ENCODE assay signal across 18 cellular contexts in genomic region chr5:31113101-31113500, GRCh38.
DNase-seq lines count a peak whose midpoint lies in the region; ATAC-seq and TF ChIP-seq lines count a peak whose summit lies in the region.
"Had no signal": no experiment of that assay in that cellular context is flagged by ENCODE, and none has a peak within 500 bp of the region (broad histone marks: within the 10 kb centered on the region; RNA-seq: fewer than 3 reads in every experiment).

No MANE protein-coding gene starts in this region.

- no peaks in the 10 kb centered on the region for H3K27me3 ChIP-seq in adipocyte (replicated peaks; ENCODE audit: control insufficient read depth, insufficient read depth, low read length)
- H3K27me3 ChIP-seq: body of pancreas, foreskin keratinocyte had no signal

- no peaks in the 10 kb centered on the region for H3K9me3 ChIP-seq in adipocyte (ENCODE audit: control insufficient read depth, low read length)
- H3K9me3 ChIP-seq: body of pancreas had no signal

- H3K4me3 ChIP-seq in adipocyte (ENCODE audit: low read length) (no peak overlapping the region), fibroblast of mammary gland (ENCODE audit: control insufficient read depth, low read depth, low read length) (no peak overlapping the region)
- H3K4me3 ChIP-seq: body of pancreas, lung had no signal

- no peaks in the 10 kb centered on the region for H3K36me3 ChIP-seq in adipocyte (ENCODE audit: control insufficient read depth, insufficient read depth, low read length, severe bottlenecking)

- peaks cover 21% of the 10 kb centered on the region for H3K4me1 ChIP-seq in adipocyte (ENCODE audit: control insufficient read depth, insufficient read depth, low read length)
- H3K4me1 ChIP-seq: body of pancreas, foreskin keratinocyte had no signal

- CTCF ChIA-PET in HEK293T (lab: Yijun Ruan, JAX) = no interaction called here

- no peak overlapping the region for H3K9ac ChIP-seq in adipocyte (ENCODE audit: low read length)

- ATAC-seq in GM21367 (IDR thresholded peaks at IDR 0.05; ENCODE audit: unreplicated experiment) = no peak
- no peak for ATAC-seq in GM18870 (IDR thresholded peaks at IDR 0.05; ENCODE audit: unreplicated experiment)
- ATAC-seq: body of pancreas, foreskin keratinocyte, HepG2, natural killer cell, T-cell had no signal

- POLR2A ChIA-PET in HEK293T (lab: Yijun Ruan, JAX) = no interaction called here

- TF ChIP-seq CTCF in fibroblast of mammary gland (conservative IDR thresholded peaks at IDR 0.05; ENCODE audit: control insufficient read depth, insufficient read depth, low read depth, low read length) = no peak

- DNase-seq in H4 (ENCODE audit: low spot score) (peak; percentile 70), adipocyte (ENCODE audit: low read depth) (peak; percentile 67), fibroblast of mammary gland (ENCODE audit: low read depth) (peak; percentile 17), stromal cell of bone marrow (ENCODE audit: low read depth) (peak; percentile 31), HEK293T (ENCODE audit: extremely low spot score) (no peak), NCI-H446 treated with DMSO at 0.1 percent for 48 hours (lab: John Stamatoyannopoulos, UW) (no peak)
- DNase-seq: body of pancreas; effector CD4-positive, alpha-beta T cell; natural killer cell; NCI-H2107; NCI-H748 treated with DMSO at 0.1 percent for 48 hours; retina; T-cell had no signal

TF ChIP-seq in HEK293T, 16 proteins besides CTCF, POLR2A, EP300 and RAD21:
- no peak for TF ChIP-seq CTBP1 (IDR thresholded peaks at IDR 0.05; ENCODE audit: borderline replicate concordance)
- TF ChIP-seq TARDBP (IDR thresholded peaks at IDR 0.05) = no peak
- TF ChIP-seq PKNOX1 (IDR thresholded peaks at IDR 0.05) = no peak
- TF ChIP-seq SP1 (IDR thresholded peaks at IDR 0.05) = no peak
- no peak for TF ChIP-seq FOXK2 (IDR thresholded peaks at IDR 0.05)
- no peak for TF ChIP-seq BHLHE40 (IDR thresholded peaks at IDR 0.05; ENCODE audit: borderline replicate concordance)
- no peak for TF ChIP-seq ZNF384 (IDR thresholded peaks at IDR 0.05)
- no peak for TF ChIP-seq ARNT (IDR thresholded peaks at IDR 0.05)
- TF ChIP-seq HDGF (IDR thresholded peaks at IDR 0.05; ENCODE audit: borderline replicate concordance) = no peak
- no peak for TF ChIP-seq L3MBTL2 (conservative IDR thresholded peaks at IDR 0.05)
- TF ChIP-seq FOXM1 (IDR thresholded peaks at IDR 0.05; ENCODE audit: borderline replicate concordance) = no peak
- no peak for TF ChIP-seq ELF4 (IDR thresholded peaks at IDR 0.05)
- TF ChIP-seq FOXA1 (IDR thresholded peaks at IDR 0.05) = no peak

Comparison
In these comparisons a context has a peak if more than half of its experiments do, and no peak if none do; other contexts are left out.
1. DNase-seq: peak in H4 (single experiment), adipocyte (single experiment), fibroblast of mammary gland (single experiment) and stromal cell of bone marrow (single experiment); none in HEK293T (single experiment) and NCI-H446 treated with DMSO at 0.1 percent for 48 hours (single experiment).